Comparison of ENCODE assay signal across 22 cellular contexts in the genomic region with DNA sequence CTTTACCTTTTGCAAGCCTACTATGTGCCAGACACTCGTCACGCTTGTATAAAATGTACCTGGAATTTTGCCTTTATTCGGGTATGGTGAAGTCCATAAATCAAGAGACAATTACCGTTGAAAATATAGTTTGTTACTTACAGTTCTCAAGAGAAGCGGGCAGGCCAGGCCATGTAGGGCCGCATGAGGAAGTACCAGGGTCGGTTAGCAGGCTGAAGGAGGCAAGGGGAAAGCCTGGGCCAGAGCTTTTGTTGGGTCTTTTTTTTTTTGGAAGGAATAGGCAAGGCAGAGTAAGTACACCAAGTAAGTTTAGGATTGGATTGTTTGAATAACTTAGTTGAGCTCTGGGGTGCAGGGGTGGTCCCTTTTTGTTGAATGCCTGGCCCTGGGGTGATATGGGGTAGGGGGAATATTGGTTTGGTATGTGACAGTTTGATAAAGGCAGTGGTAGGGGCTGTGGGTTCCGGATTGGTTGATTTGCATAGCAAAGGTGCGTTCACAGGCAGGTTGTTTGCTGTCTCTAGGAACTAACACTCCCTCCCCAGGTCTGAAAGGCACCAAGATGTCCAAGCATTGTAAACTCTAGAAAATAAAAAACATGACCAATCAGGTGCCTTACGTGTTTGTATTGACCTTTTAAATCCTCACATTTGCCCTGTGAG.
"Had no signal": no experiment of that assay in that cellular context is flagged by ENCODE, and none has a peak within 500 bp of the region (broad histone marks: within the 10 kb centered on the region; RNA-seq: fewer than 3 reads in every experiment).

No MANE protein-coding gene starts in this region.

- ATAC-seq: activated naive CD4-positive, alpha-beta T cell treated with anti-CD3 and anti-CD28 coated beads, Interleukin-2, amount 50 U/mL, for 72 hours; activated T-cell treated with anti-CD3 and anti-CD28 coated beads, Interleukin-2, amount 50 U/mL, for 4 hours; K562; PC-3; SK-N-SH treated with all-trans-retinoic acid at 6 μM for 48 hours had no signal

- H3K36me3 ChIP-seq: brain microvascular endothelial cell, cardiac muscle cell, SJSA1 had no signal

- H3K9me3 Mint-ChIP-seq: activated T-cell treated with anti-CD3 and anti-CD28 coated beads, Interleukin-2, amount 50 U/mL, for 4 hours had no signal

- H3K4me3 Mint-ChIP-seq: activated CD4-positive, alpha-beta memory T cell treated with anti-CD3 and anti-CD28 coated beads for 36 hours; activated T-cell treated with anti-CD3 and anti-CD28 coated beads, Interleukin-2, amount 50 U/mL, for 4 hours had no signal

- H3K9me3 ChIP-seq: SJSA1 had no signal

- H3K4me3 ChIP-seq: cardiac muscle cell, K562, SJSA1 had no signal

- H3K4me1 ChIP-seq: SJSA1 had no signal

- H3K27ac Mint-ChIP-seq: activated CD4-positive, alpha-beta memory T cell treated with anti-CD3 and anti-CD28 coated beads for 36 hours; activated naive CD4-positive, alpha-beta T cell treated with anti-CD3 and anti-CD28 coated beads, Interleukin-2, amount 50 U/mL, for 72 hours had no signal

- H3K27me3 ChIP-seq: brain microvascular endothelial cell, cardiac muscle cell, SJSA1 had no signal

- DNase-seq: activated CD4-positive, alpha-beta memory T cell treated with anti-CD3 and anti-CD28 coated beads for 36 hours; activated CD4-positive, alpha-beta T cell treated with anti-CD3 and anti-CD28 coated beads for 48 hours; activated CD4-positive, CD25-positive, alpha-beta regulatory T cell treated with anti-CD3 and anti-CD28 coated beads, Interleukin-2, amount 50 U/mL, for 72 hours; activated CD8-positive, alpha-beta memory T cell treated with anti-CD3 and anti-CD28 coated beads for 24 hours; activated effector memory CD4-positive, alpha-beta T cell treated with anti-CD3 and anti-CD28 coated beads, Interleukin-2, amount 50 U/mL, for 16 hours; activated naive CD4-positive, alpha-beta T cell treated with Interleukin-2 at 50 U/mL for 16 hours; activated T-cell treated with anti-CD3 and anti-CD28 coated beads, Interleukin-2, amount 50 U/mL, for 4 hours; brain microvascular endothelial cell; Karpas-422; MM.1S; NCI-H1092; NCI-H1417; NCI-H1930; NCI-H2227 treated with DMSO at 0.1 percent for 48 hours; PC-3; SHP77; SW 1271 had no signal

- H3K27ac ChIP-seq: brain microvascular endothelial cell, cardiac muscle cell, SJSA1 had no signal

- H3K36me3 Mint-ChIP-seq: activated CD4-positive, alpha-beta memory T cell treated with anti-CD3 and anti-CD28 coated beads for 36 hours; activated naive CD4-positive, alpha-beta T cell treated with anti-CD3 and anti-CD28 coated beads, Interleukin-2, amount 50 U/mL, for 72 hours had no signal
